10 cellular contexts compared by ENCODE assay signal in the genomic region with DNA sequence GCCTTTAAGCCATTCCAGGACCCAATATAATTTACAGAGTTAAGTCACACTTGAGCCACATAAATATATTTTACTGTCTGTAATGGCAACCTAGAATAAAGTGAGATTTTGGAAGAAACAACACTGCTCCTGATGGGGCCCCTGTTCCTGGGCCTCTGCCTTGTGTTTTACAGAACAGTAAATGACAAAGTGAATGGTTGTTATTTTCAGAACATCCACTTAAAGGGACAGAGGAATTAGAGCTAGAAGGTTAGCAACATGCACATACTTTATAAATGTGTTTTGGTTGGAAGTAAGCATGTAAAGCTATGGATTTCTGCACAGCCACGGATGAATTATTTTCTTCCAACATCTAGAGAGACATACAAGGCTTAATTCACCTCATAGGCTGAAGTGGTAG. TPM values are rescaled to one million over a fixed set of nuclear protein-coding genes. Genes with fewer than 3 reads are reported as not detected.
DNase-seq lines count a peak whose midpoint lies in the region; ATAC-seq and TF ChIP-seq lines count a peak whose summit lies in the region.
"Had no signal": no experiment of that assay in that cellular context is flagged by ENCODE, and none has a peak within 500 bp of the region (broad histone marks: within the 10 kb centered on the region; RNA-seq: fewer than 3 reads in every experiment).

No MANE protein-coding gene starts in this region.

- no peaks in the 10 kb centered on the region for H3K36me3 Mint-ChIP-seq in IgD-negative memory B cell
- peaks cover 80% of the 10 kb centered on the region for H3K36me3 Mint-ChIP-seq in activated B cell treated with CpG ODN at 0.5 μM for 24 hours (ENCODE audit: low read depth)

- H3K27me3 Mint-ChIP-seq in IgD-negative memory B cell (no peaks in the 10 kb centered on the region), activated B cell treated with CpG ODN at 0.5 μM for 24 hours (no peaks in the 10 kb centered on the region)

- TF ChIP-seq CTCF in activated B cell treated with CpG ODN at 0.5 μM for 24 hours (IDR thresholded peaks at IDR 0.05): no peak
- no peak for TF ChIP-seq CTCF in fibroblast of villous mesenchyme (IDR thresholded peaks at IDR 0.05; ENCODE audit: insufficient read depth, low read depth, low read length)

- intact Hi-C loops in activated B cell treated with CpG ODN at 0.5 μM for 24 hours (cut with micrococcal nuclease): loop anchor here (5.0 kb wide), 2 partner anchors 154 to 531 kb away; partner anchors contain the start of gene RPL37

- no peaks in the 10 kb centered on the region for H3K9me3 Mint-ChIP-seq in IgD-negative memory B cell
- no peaks in the 10 kb centered on the region for H3K9me3 Mint-ChIP-seq in activated B cell treated with CpG ODN at 0.5 μM for 24 hours

- DNase-seq in activated B cell treated with CpG ODN at 0.5 μM for 24 hours (no peak), fibroblast of villous mesenchyme (ENCODE audit: low read depth) (no peak), NCI-H187 (lab: John Stamatoyannopoulos, UW) (no peak), NCI-H226 (no peak)
- no peak for DNase-seq in stimulated activated CD4-positive, alpha-beta T cell treated with anti-CD3 and anti-CD28 coated beads, Interleukin-4, amount 100 ng/mL, for 4 hours
- DNase-seq: foreskin keratinocyte had no signal

- H3K4me1 Mint-ChIP-seq in IgD-negative memory B cell (peaks cover 51 to 67% (median 63%) of the 10 kb centered on the region in 3 donors), activated B cell treated with CpG ODN at 0.5 μM for 24 hours (peaks cover 78% of the 10 kb centered on the region)

- ATAC-seq in activated B cell treated with CpG ODN at 0.5 μM for 24 hours (ENCODE audit: low read depth) (no peak), GM19455 (IDR thresholded peaks at IDR 0.05; ENCODE audit: unreplicated experiment) (no peak)
- ATAC-seq: foreskin keratinocyte had no signal

- H3K27ac Mint-ChIP-seq in IgD-negative memory B cell (peak overlapping the region; percentile 57 to 92 (median 80)), activated B cell treated with CpG ODN at 0.5 μM for 24 hours (peak overlapping the region; percentile 84)

- peak overlapping the region in 13 of 21 experiments; percentile 26 to 96 (median 90) for H3K27ac ChIP-seq in skin epidermis
- H3K27ac ChIP-seq: foreskin keratinocyte, prostate gland had no signal

- H3K4me3 ChIP-seq in fibroblast of villous mesenchyme (ENCODE audit: low read depth, low read length) (peak overlapping the region; percentile 16), skin epidermis (peak overlapping the region; percentile 63 to 85 (median 79))

- POLR2A ChIA-PET in activated B cell treated with CpG ODN at 0.5 μM for 24 hours (lab: Charles Lee): interaction anchor here (1.0 to 2.5 kb wide), 2 partner anchors 115 to 193 kb away, joined by 5 to 9 read pairs; partner anchors contain the start of gene PRKAA1

- CTCF ChIA-PET in activated B cell treated with CpG ODN at 0.5 μM for 24 hours (lab: Charles Lee): interaction anchor here (0.9 to 4.9 kb wide), 6 partner anchors 72 to 734 kb away, joined by 3 to 20 read pairs (median 3); partner anchors contain the start of gene TTC33

- peak overlapping the region; percentile 95 to 99 (median 99) for H3K4me3 Mint-ChIP-seq in IgD-negative memory B cell
- peak overlapping the region; percentile 98 for H3K4me3 Mint-ChIP-seq in activated B cell treated with CpG ODN at 0.5 μM for 24 hours

RNA-seq across cellular contexts. Expression of gene PTGER4, which starts 3.6 kb away (rescaled TPM):
- polyA plus RNA-seq in IgD-negative memory B cell: 24.9 TPM
- total RNA-seq in activated B cell treated with CpG ODN at 0.5 μM for 24 hours (66.3 and 73.3 TPM in 2 replicates), fibroblast of villous mesenchyme (4.3 and 8.7 TPM in 2 replicates)
